In the genomic region with DNA sequence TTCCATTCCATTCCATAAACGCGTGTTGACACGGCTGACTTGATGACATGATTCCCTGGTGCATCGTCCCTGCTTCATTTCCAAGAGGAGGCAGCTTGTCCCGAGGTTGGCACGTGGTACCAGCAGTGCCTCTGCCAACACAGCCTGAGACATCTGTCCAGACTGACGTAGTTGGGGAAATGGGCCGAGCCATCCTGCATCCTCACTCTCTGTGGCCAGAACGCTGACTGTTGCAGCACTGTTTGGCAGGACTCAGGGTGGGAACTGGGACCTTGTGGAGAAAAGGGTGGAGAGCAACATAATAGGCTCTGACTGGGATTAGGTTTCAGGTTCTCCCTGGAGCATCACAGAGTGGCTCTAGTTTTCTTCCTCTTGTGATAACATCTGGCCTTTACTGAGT, we compare ENCODE assay signal across 10 cellular contexts.
DNase-seq lines count a peak whose midpoint lies in the region; ATAC-seq and TF ChIP-seq lines count a peak whose summit lies in the region.
"Had no signal": no experiment of that assay in that cellular context is flagged by ENCODE, and none has a peak within 500 bp of the region (broad histone marks: within the 10 kb centered on the region; RNA-seq: fewer than 3 reads in every experiment).

No MANE protein-coding gene starts in this region.

- no peaks in the 10 kb centered on the region for H3K9me3 ChIP-seq in ascending aorta
- no peaks in the 10 kb centered on the region for H3K9me3 ChIP-seq in skeletal muscle tissue (ENCODE audit: control insufficient read depth in 3 of 3, low read length in 3 of 3)

- H3K4me3 ChIP-seq in ascending aorta (no peak overlapping the region), skeletal muscle tissue (ENCODE audit: low read length in 3 of 3) (no peak overlapping the region)

- H3K4me1 ChIP-seq in ascending aorta = peaks cover 12 to 33% of the 10 kb centered on the region in 2 donors
- peaks cover 56 to 76% (median 73%) of the 10 kb centered on the region in 3 donors for H3K4me1 ChIP-seq in skeletal muscle tissue (ENCODE audit: control insufficient read depth in 3 of 3, insufficient read depth in 3 of 3, low read length in 3 of 3)

- H3K27me3 ChIP-seq in ascending aorta = no peaks in the 10 kb centered on the region
- no peaks in the 10 kb centered on the region for H3K27me3 ChIP-seq in skeletal muscle tissue (ENCODE audit: control insufficient read depth in 3 of 3, insufficient read depth in 3 of 3, low read length in 3 of 3)

- H3K27ac ChIP-seq in ascending aorta = peak overlapping the region; percentile 60 to 74
- H3K27ac ChIP-seq in skeletal muscle tissue (ENCODE audit: low read depth, low read length) = peak overlapping the region; percentile 93

- DNase-seq in H4 (ENCODE audit: low spot score) (peak; percentile 41), ascending aorta (ENCODE audit: low spot score in 2 of 2) (peak; percentile 65 to 95), left cardiac atrium (peak; percentile 91), NCI-H2081 (lab: John Stamatoyannopoulos, UW) (no peak), OCI-M1 (lab: John Stamatoyannopoulos, UW) (no peak), SW480 (ENCODE audit: low spot score) (no peak)
- DNase-seq: activated CD4-positive, CD25-positive, alpha-beta regulatory T cell treated with anti-CD3 and anti-CD28 coated beads, Interleukin-2, amount 50 U/mL, for 72 hours; stimulated activated CD4-positive, alpha-beta T cell treated with anti-CD3 and anti-CD28 coated beads, Interleukin-4, amount 100 ng/mL, for 4 hours had no signal

- intact Hi-C loops in ascending aorta (cut with DNase I) (loop anchor here (1.0 kb wide), 1 partner anchor 11 kb away; no protein-coding TSS in a partner anchor), left cardiac atrium (cut with DNase I) (no loop called here)

- H3K36me3 ChIP-seq in ascending aorta (peaks cover 0 to 3% of the 10 kb centered on the region in 2 donors), skeletal muscle tissue (ENCODE audit: control insufficient read depth in 3 of 3, insufficient read depth in 3 of 3, low read length in 3 of 3) (peaks cover 8 to 13% (median 9%) of the 10 kb centered on the region in 3 donors)

- ATAC-seq in left cardiac atrium (peak; percentile 63 to 73), HG03135 (IDR thresholded peaks at IDR 0.05; ENCODE audit: unreplicated experiment) (no peak)

- TF ChIP-seq CTCF in ascending aorta (IDR thresholded peaks at IDR 0.05) = no peak

- H3K9ac ChIP-seq in skeletal muscle tissue (ENCODE audit: low read depth in 1 of 3, low read length in 3 of 3) = no peak overlapping the region

Comparison
In these comparisons a context has a peak if more than half of its experiments do, and no peak if none do; other contexts are left out.
1. DNase-seq: peak in H4 (single experiment), ascending aorta (2 of 2) and left cardiac atrium (single experiment); none in NCI-H2081 (0 of 2), OCI-M1 (single experiment) and SW480 (single experiment).